ENCODE assay signal across 21 cellular contexts in the genomic region with DNA sequence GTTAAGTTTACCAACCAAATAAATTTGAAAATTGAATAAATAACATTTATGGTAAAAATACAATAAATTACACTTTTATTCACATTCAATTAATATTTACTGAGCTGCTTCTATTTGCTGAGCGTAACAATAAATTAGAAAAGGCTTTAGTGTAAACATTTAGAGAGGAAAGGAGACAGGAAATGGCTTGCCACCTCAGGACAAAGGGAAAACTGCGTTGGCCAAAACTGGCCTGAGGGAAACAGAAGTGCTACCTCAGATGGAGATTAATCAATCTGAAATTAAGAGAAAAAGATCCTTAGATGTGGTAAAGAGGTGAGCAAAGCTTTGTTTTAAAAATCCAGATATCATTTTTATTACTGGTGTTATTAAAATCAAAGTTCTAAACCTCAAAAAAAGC.
"Had no signal": no experiment of that assay in that cellular context is flagged by ENCODE, and none has a peak within 500 bp of the region (broad histone marks: within the 10 kb centered on the region; RNA-seq: fewer than 3 reads in every experiment).

No MANE protein-coding gene starts in this region.

- H3K36me3 ChIP-seq: ovary, right lobe of liver, suprapubic skin, vagina had no signal

- H3K4me3 ChIP-seq: hepatocyte, ovary, right lobe of liver, suprapubic skin, vagina had no signal

- H3K27ac ChIP-seq: epithelial cell of prostate, hepatocyte, ovary, right lobe of liver, suprapubic skin, vagina had no signal

- DNase-seq: activated CD4-positive, alpha-beta T cell treated with anti-CD3 and anti-CD28 coated beads, Interleukin-2, amount 10 ng/mL, durations not matched to agents 7 days and 5 days; activated CD8-positive, alpha-beta memory T cell treated with anti-CD3 and anti-CD28 coated beads, Interleukin-2, amount 50 U/mL, for 48 hours; activated gamma-delta T cell treated with Interleukin-2 at 50 U/mL for 16 hours; cerebellar nuclear complex; effector memory CD8-positive, alpha-beta T cell; foreskin fibroblast; mesendoderm; natural killer cell; ovary; right lobe of liver; small intestine; stimulated activated CD4-positive, alpha-beta T cell treated with anti-CD3 and anti-CD28 coated beads, Interleukin-15, amount 100 ng/mL, for 24 hours; stimulated activated CD4-positive, alpha-beta T cell treated with anti-CD3 and anti-CD28 coated beads, Interleukin-2, amount 100 ng/mL, for 48 hours; stimulated activated naive CD8-positive, alpha-beta T cell treated with anti-CD3 and anti-CD28 coated beads, Interleukin-15, amount 100 ng/mL, for 72 hours; T-helper 9 cell; trophoblast cell had no signal

- FAIRE-seq: bronchial epithelial cell, small intestine had no signal

- H3K9me3 ChIP-seq: ovary, right lobe of liver, suprapubic skin, vagina had no signal

- ATAC-seq: effector memory CD8-positive, alpha-beta T cell; natural killer cell; right lobe of liver; stimulated activated naive CD8-positive, alpha-beta T cell treated with anti-CD3 and anti-CD28 coated beads, Interleukin-15, amount 100 ng/mL, for 72 hours had no signal

- H3K4me1 ChIP-seq: right lobe of liver, suprapubic skin, vagina had no signal

- H3K27me3 ChIP-seq: hepatocyte, ovary, right lobe of liver, suprapubic skin, vagina had no signal
